ENCODE assay signal across 1 cellular context in the genomic region with DNA sequence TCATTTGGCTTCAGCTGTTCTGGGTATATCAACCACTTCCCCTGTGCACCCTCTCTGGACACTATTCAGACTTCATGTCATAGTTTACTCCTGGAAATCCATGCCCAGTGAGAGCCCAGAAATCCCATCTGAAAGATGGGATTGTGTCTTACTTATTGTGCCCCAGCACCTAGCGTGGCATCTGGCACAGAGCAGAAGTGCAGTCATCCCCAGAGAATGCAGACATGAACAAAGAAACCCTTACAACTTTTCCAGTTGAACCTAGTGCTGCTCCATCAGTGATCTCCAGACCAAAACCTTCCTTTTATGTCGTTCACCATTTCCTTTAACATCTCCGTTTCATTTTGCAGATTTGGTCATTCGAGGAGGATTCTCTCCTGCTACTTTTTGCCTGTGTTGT.
TF ChIP-seq lines count a peak whose summit lies in the region.

No MANE protein-coding gene starts in this region.

TF ChIP-seq in IMR-90, 13 proteins besides CTCF, POLR2A, EP300 and RAD21:
- TF ChIP-seq RCOR1 (IDR thresholded peaks at IDR 0.05; ENCODE audit: insufficient replicate concordance, low read length) (no peak), FOS (IDR thresholded peaks at IDR 0.05; ENCODE audit: low read depth, low read length) (no peak), BHLHE40 (IDR thresholded peaks at IDR 0.05; ENCODE audit: low read depth, low read length) (no peak), ELK1 (IDR thresholded peaks at IDR 0.05; ENCODE audit: borderline replicate concordance, low read depth, low read length) (no peak), MXI1 (IDR thresholded peaks at IDR 0.05; ENCODE audit: borderline replicate concordance, low read depth, low read length) (no peak), MAFK (IDR thresholded peaks at IDR 0.05; ENCODE audit: low read depth, low read length) (no peak), RFX5 (IDR thresholded peaks at IDR 0.05; ENCODE audit: low read depth, low read length) (no peak), CHD1 (IDR thresholded peaks at IDR 0.05; ENCODE audit: low read depth, low read length) (no peak), USF2 (IDR thresholded peaks at IDR 0.05; ENCODE audit: low read depth, low read length) (no peak), SMC3 (IDR thresholded peaks at IDR 0.05; ENCODE audit: low read depth, low read length) (no peak), CEBPB (IDR thresholded peaks at IDR 0.05; ENCODE audit: low read depth, low read length) (no peak)
TF ChIP-seq in IMR-90: peak in this region for 0.
